In genomic region chr5:85760519-85760918, GRCh38 we compare ENCODE assay signal across 25 cellular contexts.
"Had no signal": no experiment of that assay in that cellular context is flagged by ENCODE, and none has a peak within 500 bp of the region (broad histone marks: within the 10 kb centered on the region; RNA-seq: fewer than 3 reads in every experiment).

No MANE protein-coding gene starts in this region.

- H3K9me3 Mint-ChIP-seq: activated CD4-positive, alpha-beta T cell treated with anti-CD3 and anti-CD28 coated beads, Interleukin-2, amount 10 ng/mL, durations not matched to agents 24 days and 14 days; activated T-helper 1 cell treated with anti-CD3 and anti-CD28 coated beads, Interleukin-12 subunit alpha, Interleukin-12 subunit beta, Interleukin-2, Interleukin-4 antibody, amounts not matched to agents 30 ng/mL and 10 ng/mL and 1 ng/mL, durations not matched to agents 14 hours and 24 hours and 36 hours had no signal

- H3K9me3 ChIP-seq: SJSA1 had no signal

- H3K4me1 Mint-ChIP-seq: activated B cell treated with CpG ODN at 0.5 μM for 24 hours; activated CD4-positive, alpha-beta T cell treated with anti-CD3 and anti-CD28 coated beads, Interleukin-2, amount 10 ng/mL, durations not matched to agents 24 days and 14 days; activated CD8-positive, alpha-beta memory T cell treated with anti-CD3 and anti-CD28 coated beads, Interleukin-2, amount 10 ng/mL, durations not matched to agents 7 days and 5 days; activated naive CD4-positive, alpha-beta T cell treated with anti-CD3 and anti-CD28 coated beads, Interleukin-2, amount 50 U/mL, for 24 hours; T-helper 17 cell had no signal

- H3K4me1 ChIP-seq: body of pancreas, SJSA1 had no signal

- H3K27ac ChIP-seq: body of pancreas, SJSA1 had no signal

- H3K36me3 ChIP-seq: SJSA1 had no signal

- H3K4me3 Mint-ChIP-seq: activated B cell treated with CpG ODN at 0.5 μM for 24 hours; activated CD4-positive, alpha-beta T cell treated with anti-CD3 and anti-CD28 coated beads, Interleukin-2, amount 10 ng/mL, durations not matched to agents 24 days and 14 days; activated CD8-positive, alpha-beta memory T cell treated with anti-CD3 and anti-CD28 coated beads, Interleukin-2, amount 10 ng/mL, durations not matched to agents 7 days and 5 days; activated naive CD4-positive, alpha-beta T cell treated with anti-CD3 and anti-CD28 coated beads, Interleukin-2, amount 50 U/mL, for 24 hours; activated T-cell treated with anti-CD3 and anti-CD28 coated beads, Interleukin-2, amount 50 U/mL, for 24 hours; activated T-helper 1 cell treated with anti-CD3 and anti-CD28 coated beads, Interleukin-12 subunit alpha, Interleukin-12 subunit beta, Interleukin-2, Interleukin-4 antibody, amounts not matched to agents 30 ng/mL and 10 ng/mL and 1 ng/mL, durations not matched to agents 14 hours and 24 hours and 36 hours; T-helper 17 cell had no signal

- H3K4me3 ChIP-seq: body of pancreas, SJSA1 had no signal

- H3K27me3 Mint-ChIP-seq: activated B cell treated with CpG ODN at 0.5 μM for 24 hours; activated CD4-positive, alpha-beta T cell treated with anti-CD3 and anti-CD28 coated beads, Interleukin-2, amount 10 ng/mL, durations not matched to agents 24 days and 14 days; activated CD8-positive, alpha-beta memory T cell treated with anti-CD3 and anti-CD28 coated beads, Interleukin-2, amount 10 ng/mL, durations not matched to agents 7 days and 5 days; activated naive CD4-positive, alpha-beta T cell treated with anti-CD3 and anti-CD28 coated beads, Interleukin-2, amount 50 U/mL, for 24 hours; activated T-cell treated with anti-CD3 and anti-CD28 coated beads, Interleukin-2, amount 50 U/mL, for 24 hours; T-helper 17 cell had no signal

- H3K27ac Mint-ChIP-seq: activated B cell treated with CpG ODN at 0.5 μM for 24 hours; activated CD4-positive, alpha-beta T cell treated with anti-CD3 and anti-CD28 coated beads, Interleukin-2, amount 10 ng/mL, durations not matched to agents 24 days and 14 days; activated CD8-positive, alpha-beta memory T cell treated with anti-CD3 and anti-CD28 coated beads, Interleukin-2, amount 10 ng/mL, durations not matched to agents 7 days and 5 days; activated naive CD4-positive, alpha-beta T cell treated with anti-CD3 and anti-CD28 coated beads, Interleukin-2, amount 50 U/mL, for 24 hours; activated T-cell treated with anti-CD3 and anti-CD28 coated beads, Interleukin-2, amount 50 U/mL, for 24 hours; activated T-helper 1 cell treated with anti-CD3 and anti-CD28 coated beads, Interleukin-12 subunit alpha, Interleukin-12 subunit beta, Interleukin-2, Interleukin-4 antibody, amounts not matched to agents 30 ng/mL and 10 ng/mL and 1 ng/mL, durations not matched to agents 14 hours and 24 hours and 36 hours; T-helper 17 cell had no signal

- DNase-seq: activated B cell treated with CpG ODN at 0.5 μM for 24 hours; activated CD4-positive, alpha-beta T cell treated with anti-CD3 and anti-CD28 coated beads for 1 hour; activated CD4-positive, alpha-beta T cell treated with anti-CD3 and anti-CD28 coated beads, Interleukin-2, amount 10 ng/mL, durations not matched to agents 24 days and 14 days; activated CD4-positive, alpha-beta T cell treated with anti-CD3 and anti-CD28 coated beads, Interleukin-2, amount 50 U/mL, for 48 hours; activated CD8-positive, alpha-beta memory T cell treated with anti-CD3 and anti-CD28 coated beads, Interleukin-2, amount 10 ng/mL, durations not matched to agents 7 days and 5 days; activated effector memory CD4-positive, alpha-beta T cell treated with Interleukin-2 at 50 U/mL for 16 hours; activated naive CD4-positive, alpha-beta T cell; activated T-cell treated with anti-CD3 and anti-CD28 coated beads, Interleukin-2, amount 50 U/mL, for 24 hours; aorta; body of pancreas; central memory CD4-positive, alpha-beta T cell; NCI-H1048; NCI-H1417; NCI-H2029; NCI-H2107; NCI-H345; NCI-H510A; NCI-H69; PC-3; SHP77; T-helper 17 cell; T-helper 9 cell had no signal

- H3K27me3 ChIP-seq: body of pancreas, SJSA1 had no signal

- H3K36me3 Mint-ChIP-seq: activated CD8-positive, alpha-beta memory T cell treated with anti-CD3 and anti-CD28 coated beads, Interleukin-2, amount 10 ng/mL, durations not matched to agents 7 days and 5 days; activated naive CD4-positive, alpha-beta T cell treated with anti-CD3 and anti-CD28 coated beads, Interleukin-2, amount 50 U/mL, for 24 hours had no signal

- ATAC-seq: activated CD8-positive, alpha-beta memory T cell treated with anti-CD3 and anti-CD28 coated beads, Interleukin-2, amount 10 ng/mL, durations not matched to agents 7 days and 5 days; body of pancreas; PC-3; T-helper 17 cell had no signal
